21 cellular contexts compared by ENCODE assay signal in genomic region chr9:74138182-74138581, GRCh38.
"Had no signal": no experiment of that assay in that cellular context is flagged by ENCODE, and none has a peak within 500 bp of the region (broad histone marks: within the 10 kb centered on the region; RNA-seq: fewer than 3 reads in every experiment).

No MANE protein-coding gene starts in this region.

- H3K9ac ChIP-seq: parathyroid adenoma had no signal

- H2AFZ ChIP-seq: parathyroid adenoma had no signal

- ATAC-seq: esophagus mucosa; gastrocnemius medialis; mucosa of descending colon; natural killer cell treated with Interleukin-12 subunit alpha and Interleukin-12 subunit beta and Interleukin-15 and Interleukin-18, amount 100 ng/mL, for 72 hours; stimulated activated naive B cell treated with anti-CD40 and anti-IgM and Interleukin-4, amounts not matched to agents 10 μg/mL and 1 μg/mL and 100 μg/mL, for 72 hours had no signal

- H3K36me3 ChIP-seq: gastrocnemius medialis, neutrophil, prostate gland, right atrium auricular region, sigmoid colon, spleen, thoracic aorta, tibial nerve, upper lobe of left lung had no signal

- DNase-seq: effector CD8-positive, alpha-beta T cell; endodermal cell; foreskin fibroblast; gastrocnemius medialis; head of caudate nucleus; mesenchymal stem cell; mucosa of descending colon; naive B cell; sigmoid colon; spleen; stimulated activated naive B cell treated with anti-CD40 and anti-IgM and Interleukin-4, amounts not matched to agents 10 μg/mL and 1 μg/mL and 100 μg/mL, for 72 hours; upper lobe of left lung had no signal

- H3K27ac ChIP-seq: epithelial cell of prostate, gastrocnemius medialis, neutrophil, parathyroid adenoma, prostate gland, right atrium auricular region, sigmoid colon, spleen, thoracic aorta, tibial nerve, upper lobe of left lung had no signal

- H3K27me3 ChIP-seq: gastrocnemius medialis, neutrophil, right atrium auricular region, sigmoid colon, spleen, tibial nerve, upper lobe of left lung had no signal

- H3K9me3 ChIP-seq: gastrocnemius medialis, mucosa of descending colon, neutrophil, prostate gland, right atrium auricular region, sigmoid colon, thoracic aorta, upper lobe of left lung had no signal

- H3K79me2 ChIP-seq: parathyroid adenoma had no signal

- H3K4me1 ChIP-seq: gastrocnemius medialis, parathyroid adenoma, prostate gland, right atrium auricular region, sigmoid colon, spleen, tibial nerve, upper lobe of left lung had no signal

- H3K4me3 ChIP-seq: gastrocnemius medialis, mucosa of descending colon, prostate gland, right atrium auricular region, sigmoid colon, spleen, thoracic aorta, tibial nerve, upper lobe of left lung had no signal
